In the genomic region with DNA sequence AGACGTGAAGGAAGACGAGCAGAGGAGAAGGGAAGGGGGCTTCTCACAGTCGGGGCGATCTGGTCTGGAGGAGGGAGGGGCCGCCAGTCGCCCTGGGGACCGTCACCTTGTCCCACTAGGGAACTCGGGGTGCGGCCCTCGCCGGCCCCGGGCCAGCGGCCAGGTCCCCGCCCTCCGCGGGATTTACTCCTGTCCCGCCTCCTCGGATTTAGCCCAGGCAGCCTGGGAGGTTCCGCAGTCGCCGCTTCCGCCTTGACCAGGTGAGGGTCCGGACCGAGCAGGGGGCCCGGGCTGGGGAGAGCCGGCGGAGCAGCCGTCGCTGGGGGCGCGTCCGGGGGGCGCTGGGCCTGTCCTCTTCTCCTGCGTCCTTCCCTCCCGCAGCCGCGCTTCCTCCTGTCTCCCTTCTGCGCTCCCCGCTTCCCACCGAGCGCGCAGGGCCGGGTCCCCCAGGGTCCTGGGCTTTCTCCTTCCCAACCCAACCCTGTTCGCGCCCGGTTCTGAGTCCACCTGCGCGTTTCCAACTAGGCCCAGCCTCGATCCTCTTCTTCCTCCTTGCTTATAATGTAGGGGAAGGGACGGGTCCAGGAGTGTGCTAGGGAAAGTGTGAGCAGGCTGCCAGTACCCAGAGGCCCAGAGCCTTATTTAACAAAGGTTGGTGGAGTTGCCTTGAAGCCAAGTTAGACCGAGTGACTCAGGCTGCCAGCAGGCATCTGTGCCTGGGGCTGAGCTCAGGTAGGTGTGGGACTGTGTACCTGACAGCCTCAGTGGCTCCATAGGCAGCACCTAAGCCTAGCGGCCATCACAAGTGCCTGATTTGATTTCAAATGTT, we compare ENCODE assay signal across 1 cellular context.
A peak's percentile ranks its signal among the peaks of the same experiment; 100 is the strongest.
TF ChIP-seq lines count a peak whose summit lies in the region.

Gene TNK1 (plus strand): TSS at position 235 of the 829 bp plus-strand sequence. CDS start 1,838 bp downstream, outside the sequence.

TF ChIP-seq in H1, 55 proteins besides CTCF, POLR2A, EP300 and RAD21:
- TF ChIP-seq SP2 (IDR thresholded peaks at IDR 0.05; ENCODE audit: low read length), result no peak
- TF ChIP-seq HDAC2 (IDR thresholded peaks at IDR 0.05; ENCODE audit: borderline replicate concordance in 1 of 2, low read depth in 2 of 2, low read length in 2 of 2), result no peak
- TF ChIP-seq SIN3A (conservative IDR thresholded peaks at IDR 0.05 in 1 of 2, IDR thresholded peaks at IDR 0.05 in 1 of 2; ENCODE audit: low read depth in 1 of 2, low read length in 2 of 2), result peak in 1 of 2 experiments; percentile 44; a peak in 1 of 4 replicates
- TF ChIP-seq CHD2 (IDR thresholded peaks at IDR 0.05; ENCODE audit: low read length), result no peak
- no peak for TF ChIP-seq SIRT6 (IDR thresholded peaks at IDR 0.05; ENCODE audit: low read length)
- no peak for TF ChIP-seq BRCA1 (IDR thresholded peaks at IDR 0.05; ENCODE audit: low read depth, low read length)
- no peak for TF ChIP-seq ZNF274 (IDR thresholded peaks at IDR 0.05; ENCODE audit: borderline replicate concordance, extremely low read depth, low read length)
- TF ChIP-seq RFX5 (IDR thresholded peaks at IDR 0.05; ENCODE audit: borderline replicate concordance, low read depth, low read length), result no peak
- TF ChIP-seq POU5F1 (IDR thresholded peaks at IDR 0.05; ENCODE audit: low read depth, low read length), result no peak
- TF ChIP-seq BCL11A (IDR thresholded peaks at IDR 0.05; ENCODE audit: low read depth in 2 of 2, low read length in 2 of 2), result no peak
- TF ChIP-seq, protein P1, sequence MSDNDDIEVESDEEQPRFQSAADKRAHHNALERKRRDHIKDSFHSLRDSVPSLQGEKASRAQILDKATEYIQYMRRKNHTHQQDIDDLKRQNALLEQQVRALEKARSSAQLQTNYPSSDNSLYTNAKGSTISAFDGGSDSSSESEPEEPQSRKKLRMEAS (IDR thresholded peaks at IDR 0.05), result no peak
- peak; percentile 57 for TF ChIP-seq EZH2 (IDR thresholded peaks at IDR 0.05; ENCODE audit: low read depth, low read length, severe bottlenecking)
- TF ChIP-seq CTBP2 (IDR thresholded peaks at IDR 0.05; ENCODE audit: borderline replicate concordance, insufficient read depth, insufficient read length, low read length), result no peak
- peak; percentile 60 for TF ChIP-seq KDM4A (IDR thresholded peaks at IDR 0.05; ENCODE audit: low read depth, low read length, severe bottlenecking)
- no peak for TF ChIP-seq KDM5A (IDR thresholded peaks at IDR 0.05; ENCODE audit: low read length)
- TF ChIP-seq JUND (IDR thresholded peaks at IDR 0.05; ENCODE audit: low read length), result no peak
- TF ChIP-seq, protein P2, sequence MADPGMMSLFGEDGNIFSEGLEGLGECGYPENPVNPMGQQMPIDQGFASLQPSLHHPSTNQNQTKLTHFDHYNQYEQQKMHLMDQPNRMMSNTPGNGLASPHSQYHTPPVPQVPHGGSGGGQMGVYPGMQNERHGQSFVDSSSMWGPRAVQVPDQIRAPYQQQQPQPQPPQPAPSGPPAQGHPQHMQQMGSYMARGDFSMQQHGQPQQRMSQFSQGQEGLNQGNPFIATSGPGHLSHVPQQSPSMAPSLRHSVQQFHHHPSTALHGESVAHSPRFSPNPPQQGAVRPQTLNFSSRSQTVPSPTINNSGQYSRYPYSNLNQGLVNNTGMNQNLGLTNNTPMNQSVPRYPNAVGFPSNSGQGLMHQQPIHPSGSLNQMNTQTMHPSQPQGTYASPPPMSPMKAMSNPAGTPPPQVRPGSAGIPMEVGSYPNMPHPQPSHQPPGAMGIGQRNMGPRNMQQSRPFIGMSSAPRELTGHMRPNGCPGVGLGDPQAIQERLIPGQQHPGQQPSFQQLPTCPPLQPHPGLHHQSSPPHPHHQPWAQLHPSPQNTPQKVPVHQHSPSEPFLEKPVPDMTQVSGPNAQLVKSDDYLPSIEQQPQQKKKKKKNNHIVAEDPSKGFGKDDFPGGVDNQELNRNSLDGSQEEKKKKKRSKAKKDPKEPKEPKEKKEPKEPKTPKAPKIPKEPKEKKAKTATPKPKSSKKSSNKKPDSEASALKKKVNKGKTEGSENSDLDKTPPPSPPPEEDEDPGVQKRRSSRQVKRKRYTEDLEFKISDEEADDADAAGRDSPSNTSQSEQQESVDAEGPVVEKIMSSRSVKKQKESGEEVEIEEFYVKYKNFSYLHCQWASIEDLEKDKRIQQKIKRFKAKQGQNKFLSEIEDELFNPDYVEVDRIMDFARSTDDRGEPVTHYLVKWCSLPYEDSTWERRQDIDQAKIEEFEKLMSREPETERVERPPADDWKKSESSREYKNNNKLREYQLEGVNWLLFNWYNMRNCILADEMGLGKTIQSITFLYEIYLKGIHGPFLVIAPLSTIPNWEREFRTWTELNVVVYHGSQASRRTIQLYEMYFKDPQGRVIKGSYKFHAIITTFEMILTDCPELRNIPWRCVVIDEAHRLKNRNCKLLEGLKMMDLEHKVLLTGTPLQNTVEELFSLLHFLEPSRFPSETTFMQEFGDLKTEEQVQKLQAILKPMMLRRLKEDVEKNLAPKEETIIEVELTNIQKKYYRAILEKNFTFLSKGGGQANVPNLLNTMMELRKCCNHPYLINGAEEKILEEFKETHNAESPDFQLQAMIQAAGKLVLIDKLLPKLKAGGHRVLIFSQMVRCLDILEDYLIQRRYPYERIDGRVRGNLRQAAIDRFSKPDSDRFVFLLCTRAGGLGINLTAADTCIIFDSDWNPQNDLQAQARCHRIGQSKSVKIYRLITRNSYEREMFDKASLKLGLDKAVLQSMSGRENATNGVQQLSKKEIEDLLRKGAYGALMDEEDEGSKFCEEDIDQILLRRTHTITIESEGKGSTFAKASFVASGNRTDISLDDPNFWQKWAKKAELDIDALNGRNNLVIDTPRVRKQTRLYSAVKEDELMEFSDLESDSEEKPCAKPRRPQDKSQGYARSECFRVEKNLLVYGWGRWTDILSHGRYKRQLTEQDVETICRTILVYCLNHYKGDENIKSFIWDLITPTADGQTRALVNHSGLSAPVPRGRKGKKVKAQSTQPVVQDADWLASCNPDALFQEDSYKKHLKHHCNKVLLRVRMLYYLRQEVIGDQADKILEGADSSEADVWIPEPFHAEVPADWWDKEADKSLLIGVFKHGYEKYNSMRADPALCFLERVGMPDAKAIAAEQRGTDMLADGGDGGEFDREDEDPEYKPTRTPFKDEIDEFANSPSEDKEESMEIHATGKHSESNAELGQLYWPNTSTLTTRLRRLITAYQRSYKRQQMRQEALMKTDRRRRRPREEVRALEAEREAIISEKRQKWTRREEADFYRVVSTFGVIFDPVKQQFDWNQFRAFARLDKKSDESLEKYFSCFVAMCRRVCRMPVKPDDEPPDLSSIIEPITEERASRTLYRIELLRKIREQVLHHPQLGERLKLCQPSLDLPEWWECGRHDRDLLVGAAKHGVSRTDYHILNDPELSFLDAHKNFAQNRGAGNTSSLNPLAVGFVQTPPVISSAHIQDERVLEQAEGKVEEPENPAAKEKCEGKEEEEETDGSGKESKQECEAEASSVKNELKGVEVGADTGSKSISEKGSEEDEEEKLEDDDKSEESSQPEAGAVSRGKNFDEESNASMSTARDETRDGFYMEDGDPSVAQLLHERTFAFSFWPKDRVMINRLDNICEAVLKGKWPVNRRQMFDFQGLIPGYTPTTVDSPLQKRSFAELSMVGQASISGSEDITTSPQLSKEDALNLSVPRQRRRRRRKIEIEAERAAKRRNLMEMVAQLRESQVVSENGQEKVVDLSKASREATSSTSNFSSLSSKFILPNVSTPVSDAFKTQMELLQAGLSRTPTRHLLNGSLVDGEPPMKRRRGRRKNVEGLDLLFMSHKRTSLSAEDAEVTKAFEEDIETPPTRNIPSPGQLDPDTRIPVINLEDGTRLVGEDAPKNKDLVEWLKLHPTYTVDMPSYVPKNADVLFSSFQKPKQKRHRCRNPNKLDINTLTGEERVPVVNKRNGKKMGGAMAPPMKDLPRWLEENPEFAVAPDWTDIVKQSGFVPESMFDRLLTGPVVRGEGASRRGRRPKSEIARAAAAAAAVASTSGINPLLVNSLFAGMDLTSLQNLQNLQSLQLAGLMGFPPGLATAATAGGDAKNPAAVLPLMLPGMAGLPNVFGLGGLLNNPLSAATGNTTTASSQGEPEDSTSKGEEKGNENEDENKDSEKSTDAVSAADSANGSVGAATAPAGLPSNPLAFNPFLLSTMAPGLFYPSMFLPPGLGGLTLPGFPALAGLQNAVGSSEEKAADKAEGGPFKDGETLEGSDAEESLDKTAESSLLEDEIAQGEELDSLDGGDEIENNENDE (IDR thresholded peaks at IDR 0.05; ENCODE audit: insufficient replicate concordance, low read length), result no peak
- no peak for TF ChIP-seq SRF (IDR thresholded peaks at IDR 0.05; ENCODE audit: low read depth, low read length)
- TF ChIP-seq SAP30 (IDR thresholded peaks at IDR 0.05; ENCODE audit: insufficient read depth, insufficient replicate concordance, low read length), result no peak
- TF ChIP-seq CREB1 (IDR thresholded peaks at IDR 0.05), result no peak
- no peak for TF ChIP-seq CBX5 (IDR thresholded peaks at IDR 0.05; ENCODE audit: low read depth, low read length)
- peak; percentile 56; the same call in 1 of the 2 replicates for TF ChIP-seq TAF1 (IDR thresholded peaks at IDR 0.05; ENCODE audit: low read depth, low read length)
- TF ChIP-seq POLR2AphosphoS5 (IDR thresholded peaks at IDR 0.05; ENCODE audit: low read depth, low read length), result no peak
- TF ChIP-seq RXRA (IDR thresholded peaks at IDR 0.05; ENCODE audit: insufficient read depth, low read depth, low read length), result no peak
- peak; percentile 35 for TF ChIP-seq ASH2L (IDR thresholded peaks at IDR 0.05; ENCODE audit: low read length)
- TF ChIP-seq ATF3 (IDR thresholded peaks at IDR 0.05; ENCODE audit: insufficient read depth, low read depth, low read length), result no peak
- TF ChIP-seq TBP (IDR thresholded peaks at IDR 0.05; ENCODE audit: low read depth, low read length), result peak; percentile 56
- no peak for TF ChIP-seq HDAC6 (IDR thresholded peaks at IDR 0.05; ENCODE audit: low read depth, low read length)
- TF ChIP-seq, protein P3, sequence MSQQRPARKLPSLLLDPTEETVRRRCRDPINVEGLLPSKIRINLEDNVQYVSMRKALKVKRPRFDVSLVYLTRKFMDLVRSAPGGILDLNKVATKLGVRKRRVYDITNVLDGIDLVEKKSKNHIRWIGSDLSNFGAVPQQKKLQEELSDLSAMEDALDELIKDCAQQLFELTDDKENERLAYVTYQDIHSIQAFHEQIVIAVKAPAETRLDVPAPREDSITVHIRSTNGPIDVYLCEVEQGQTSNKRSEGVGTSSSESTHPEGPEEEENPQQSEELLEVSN (IDR thresholded peaks at IDR 0.05), result no peak
- 0 out of 2 replicates have a peak, but pooled peaks have one; percentile 42 for TF ChIP-seq PHF8 (conservative IDR thresholded peaks at IDR 0.05; ENCODE audit: low read depth, low read length)
- TF ChIP-seq MAFK (IDR thresholded peaks at IDR 0.05; ENCODE audit: low read depth, low read length), result no peak
- no peak for TF ChIP-seq KDM1A (IDR thresholded peaks at IDR 0.05; ENCODE audit: borderline replicate concordance, low read length)
- TF ChIP-seq SIX5 (IDR thresholded peaks at IDR 0.05; ENCODE audit: low read depth, low read length), result no peak
TF ChIP-seq in H1: peak in this region for 7.
